ENCODE assay signal across 14 cellular contexts in genomic region chr7:21943436-21943835, GRCh38. TPM values are rescaled to one million over a fixed set of nuclear protein-coding genes. Genes with fewer than 3 reads are reported as not detected.
DNase-seq lines count a peak whose midpoint lies in the region; ATAC-seq and TF ChIP-seq lines count a peak whose summit lies in the region.
"Had no signal": no experiment of that assay in that cellular context is flagged by ENCODE, and none has a peak within 500 bp of the region (broad histone marks: within the 10 kb centered on the region; RNA-seq: fewer than 3 reads in every experiment).

No MANE protein-coding gene starts in this region.

- H2AFZ ChIP-seq in IMR-90 (replicated peaks; ENCODE audit: low read length, poor library complexity), result no peak overlapping the region
- H2AFZ ChIP-seq in neural cell (ENCODE audit: low read depth, low read length), result no peak overlapping the region

- no peaks in the 10 kb centered on the region for H3K9me3 Mint-ChIP-seq in T-helper 2 cell treated with Interferon-gamma antibody and Interleukin-4, amounts not matched to agents 5 μg/mL and 100 μg/mL, for 36 hours
- no peaks in the 10 kb centered on the region for H3K9me3 Mint-ChIP-seq in activated naive CD8-positive, alpha-beta T cell treated with anti-CD3 and anti-CD28 coated beads for 36 hours

- no peak overlapping the region for H3K18ac ChIP-seq in IMR-90 (ENCODE audit: low read depth, low read length)

- ATAC-seq in IMR-90 (ENCODE audit: low read depth) (no peak), T-helper 17 cell (no peak), HG03139 (IDR thresholded peaks at IDR 0.05; ENCODE audit: unreplicated experiment) (no peak)
- ATAC-seq: A549, gastrocnemius medialis had no signal

- no peak for TF ChIP-seq CTCF in IMR-90 (conservative IDR thresholded peaks at IDR 0.05; ENCODE audit: low read depth, low read length)
- TF ChIP-seq CTCF in neural cell (IDR thresholded peaks at IDR 0.05; ENCODE audit: poor library complexity, severe bottlenecking), result peak; percentile 21

- no peak for DNase-seq in T-helper 2 cell treated with Interferon-gamma antibody and Interleukin-4, amounts not matched to agents 5 μg/mL and 100 μg/mL, for 36 hours (ENCODE audit: low spot score)
- no peak for DNase-seq in T-helper 2 cell
- DNase-seq in IMR-90, result no peak
- no peak for DNase-seq in activated naive CD8-positive, alpha-beta T cell treated with anti-CD3 and anti-CD28 coated beads for 36 hours
- DNase-seq in T-helper 17 cell, result no peak
- no peak for DNase-seq in ACHN
- DNase-seq: activated CD4-positive, alpha-beta T cell treated with anti-CD3 and anti-CD28 coated beads for 1 hour; gastrocnemius medialis; lower lobe of right lung; stimulated activated CD4-positive, alpha-beta T cell treated with anti-CD3 and anti-CD28 coated beads, Interleukin-4, amount 100 ng/mL, for 24 hours had no signal

- no peak for TF ChIP-seq POLR2A in IMR-90 (IDR thresholded peaks at IDR 0.05; ENCODE audit: low read depth, low read length)

- no peak overlapping the region for H3K4me3 ChIP-seq in IMR-90 (ENCODE audit: insufficient read depth, low read depth, low read length)
- peak overlapping the region; percentile 49 for H3K4me3 ChIP-seq in neural cell (ENCODE audit: low read length)
- H3K4me3 ChIP-seq: A549, lower lobe of right lung had no signal

- in situ Hi-C loops in IMR-90 (cut with MboI; ENCODE audit: low sequenced_read_pairs), result no loop called here
- in situ Hi-C loops in ACHN (cut with HindIII; ENCODE audit: low pct_ligation_motif_present, low pct_unique_long_range_greater_than_20kb, low sequenced_read_pairs), result no loop called here

- H3K36me3 Mint-ChIP-seq in T-helper 2 cell treated with Interferon-gamma antibody and Interleukin-4, amounts not matched to agents 5 μg/mL and 100 μg/mL, for 36 hours (ENCODE audit: low read depth), result peaks cover 20% of the 10 kb centered on the region
- peaks cover 43% of the 10 kb centered on the region for H3K36me3 Mint-ChIP-seq in activated naive CD8-positive, alpha-beta T cell treated with anti-CD3 and anti-CD28 coated beads for 36 hours
- H3K36me3 Mint-ChIP-seq in T-helper 17 cell (ENCODE audit: low read depth), result no peaks in the 10 kb centered on the region

- peaks cover 5% of the 10 kb centered on the region for H3K4me1 ChIP-seq in IMR-90 (ENCODE audit: control insufficient read depth, insufficient read depth, low read length)

- H3K9ac ChIP-seq in IMR-90 (ENCODE audit: low read depth, low read length), result no peak overlapping the region
- H3K9ac ChIP-seq in neural cell (ENCODE audit: low read length), result peak overlapping the region; percentile 34

- H2AK9ac ChIP-seq in IMR-90 (replicated peaks; ENCODE audit: low read depth, low read length, poor library complexity), result peak overlapping the region; percentile 18

- peaks cover 69% of the 10 kb centered on the region for H3K4me1 Mint-ChIP-seq in T-helper 2 cell treated with Interferon-gamma antibody and Interleukin-4, amounts not matched to agents 5 μg/mL and 100 μg/mL, for 36 hours (ENCODE audit: low read depth)
- H3K4me1 Mint-ChIP-seq in activated naive CD8-positive, alpha-beta T cell treated with anti-CD3 and anti-CD28 coated beads for 36 hours, result peaks cover 78% of the 10 kb centered on the region
- H3K4me1 Mint-ChIP-seq in T-helper 17 cell, result peaks cover 15% of the 10 kb centered on the region

- H3F3A ChIP-seq in neural cell (ENCODE audit: insufficient read depth, low read length, poor library complexity, severe bottlenecking), result peaks cover 3% of the 10 kb centered on the region

- TF ChIP-seq RAD21 in IMR-90 (IDR thresholded peaks at IDR 0.05; ENCODE audit: low read length), result no peak
- TF ChIP-seq RAD21 in neural cell (conservative IDR thresholded peaks at IDR 0.05), result no peak

- H3K36me3 ChIP-seq in IMR-90 (ENCODE audit: control insufficient read depth, insufficient read depth, low read length), result 0 out of 2 replicates have a peak, but pooled peaks cover 2% of the 10 kb centered on the region
- H3K36me3 ChIP-seq in neural cell (ENCODE audit: insufficient read depth, low read length), result no peaks in the 10 kb centered on the region
- H3K36me3 ChIP-seq: gastrocnemius medialis, lower lobe of right lung, suprapubic skin had no signal

- BruUV-seq in IMR-90 (replicated peaks; lab: Mats Ljungman, UMichigan), result no TSS peak

- POLR2A ChIA-PET in IMR-90 (lab: Charles Lee; ENCODE audit: unreplicated experiment), result no interaction called here

- no peak overlapping the region for H4K8ac ChIP-seq in IMR-90 (ENCODE audit: low read depth in 2 of 2, low read length in 2 of 2)

- intact Hi-C loops in IMR-90 (cut with micrococcal nuclease), result no loop called here

- no peak overlapping the region for H3K56ac ChIP-seq in IMR-90 (ENCODE audit: extremely low read depth, insufficient read depth, low read length)

- CTCF ChIA-PET in IMR-90 (lab: Yijun Ruan, JAX), result interaction anchor here (0.7 kb wide), 1 partner anchor 10 kb away, joined by 4 read pairs; no protein-coding TSS in a partner anchor

- H2BK120ac ChIP-seq in IMR-90 (ENCODE audit: low read depth, low read length), result no peak overlapping the region

- peaks cover 17 to 22% of the 10 kb centered on the region in 2 experiments for H3K79me1 ChIP-seq in IMR-90 (ENCODE audit: low read depth in 1 of 2, low read length in 2 of 2)

- peaks cover 4% of the 10 kb centered on the region for H3K27me3 Mint-ChIP-seq in T-helper 2 cell treated with Interferon-gamma antibody and Interleukin-4, amounts not matched to agents 5 μg/mL and 100 μg/mL, for 36 hours (ENCODE audit: low read depth)
- peaks cover 3% of the 10 kb centered on the region for H3K27me3 Mint-ChIP-seq in activated naive CD8-positive, alpha-beta T cell treated with anti-CD3 and anti-CD28 coated beads for 36 hours
- peaks cover 19% of the 10 kb centered on the region for H3K27me3 Mint-ChIP-seq in T-helper 17 cell

- H3K9me2 ChIP-seq in neural cell (ENCODE audit: insufficient read depth, low read length), result no peaks in the 10 kb centered on the region

- dilution Hi-C loops in IMR-90 (cut with HindIII; ENCODE audit: low sequenced_read_pairs, unreplicated experiment), result no loop called here

- no peaks in the 10 kb centered on the region for H3K9me3 ChIP-seq in IMR-90 (ENCODE audit: control insufficient read depth, insufficient read depth, low read length)
- H3K9me3 ChIP-seq in neural cell (ENCODE audit: low read length), result no peaks in the 10 kb centered on the region
- H3K9me3 ChIP-seq in T-helper 17 cell (ENCODE audit: control insufficient read depth, low read length, poor library complexity, severe bottlenecking), result no peaks in the 10 kb centered on the region
- H3K9me3 ChIP-seq: A549, gastrocnemius medialis, lower lobe of right lung, suprapubic skin had no signal

- no peaks in the 10 kb centered on the region for H3K27me3 ChIP-seq in IMR-90 (ENCODE audit: control insufficient read depth, insufficient read depth, low read length)
- H3K27me3 ChIP-seq in neural cell (ENCODE audit: insufficient read depth, low read depth, low read length), result peaks cover 16% of the 10 kb centered on the region
- H3K27me3 ChIP-seq: gastrocnemius medialis, suprapubic skin had no signal

- H3K4me3 Mint-ChIP-seq in T-helper 2 cell treated with Interferon-gamma antibody and Interleukin-4, amounts not matched to agents 5 μg/mL and 100 μg/mL, for 36 hours, result peak overlapping the region; percentile 58
- H3K4me3 Mint-ChIP-seq in activated naive CD8-positive, alpha-beta T cell treated with anti-CD3 and anti-CD28 coated beads for 36 hours, result peak overlapping the region; percentile 93
- no peak overlapping the region for H3K4me3 Mint-ChIP-seq in T-helper 17 cell

- H4K20me1 ChIP-seq in IMR-90 (ENCODE audit: insufficient read depth, low read length) (no peaks in the 10 kb centered on the region; the same call in 1 of the 2 replicates), neural cell (ENCODE audit: insufficient read depth) (no peaks in the 10 kb centered on the region)

- H3K14ac ChIP-seq in IMR-90 (replicated peaks; ENCODE audit: low read depth, low read length), result no peak overlapping the region

- no peaks in the 10 kb centered on the region; the same call in 1 of the 2 replicates for H3K9me1 ChIP-seq in IMR-90 (ENCODE audit: insufficient read depth, low read length)

- H4K91ac ChIP-seq in IMR-90 (ENCODE audit: insufficient read depth, low read depth, low read length), result no peak overlapping the region

- no peak overlapping the region for H2AK5ac ChIP-seq in IMR-90 (ENCODE audit: low read depth, low read length)

- H3K27ac Mint-ChIP-seq in T-helper 2 cell treated with Interferon-gamma antibody and Interleukin-4, amounts not matched to agents 5 μg/mL and 100 μg/mL, for 36 hours, result no peak overlapping the region
- H3K27ac Mint-ChIP-seq in activated naive CD8-positive, alpha-beta T cell treated with anti-CD3 and anti-CD28 coated beads for 36 hours, result no peak overlapping the region
- H3K27ac Mint-ChIP-seq in T-helper 17 cell, result no peak overlapping the region

- H2BK20ac ChIP-seq in IMR-90 (ENCODE audit: low read depth, low read length), result no peak overlapping the region

- WGBS in IMR-90 (ENCODE audit: extremely low coverage in 2 of 2, insufficient read length in 1 of 2), 2 experiments, result no CpG with 5 or more reads among the region's 5 CpGs

- no peak overlapping the region for H2BK15ac ChIP-seq in IMR-90 (ENCODE audit: low read depth, low read length)

- H3K23ac ChIP-seq in IMR-90 (ENCODE audit: low read depth, low read length), result no peak overlapping the region

- H3K79me2 ChIP-seq in neural cell (replicated peaks; ENCODE audit: insufficient read depth, low read length), result peaks cover 7% of the 10 kb centered on the region

- H4K5ac ChIP-seq in IMR-90 (ENCODE audit: low read depth, low read length), result no peak overlapping the region

- H2BK5ac ChIP-seq in IMR-90 (ENCODE audit: low read depth, low read length, poor library complexity, severe bottlenecking), result no peak overlapping the region

- H3K4me2 ChIP-seq in IMR-90 (ENCODE audit: low read depth, low read length) (no peak overlapping the region), neural cell (ENCODE audit: low read length) (peak overlapping the region; percentile 31)

- no peak overlapping the region for H3K4ac ChIP-seq in IMR-90 (ENCODE audit: low read depth, low read length)

- TF ChIP-seq EP300 in neural cell (conservative IDR thresholded peaks at IDR 0.05; ENCODE audit: poor library complexity, severe bottlenecking), result no peak

- H3K27ac ChIP-seq in IMR-90 (ENCODE audit: insufficient read depth, low read length) (no peak overlapping the region), neural cell (ENCODE audit: low read length) (peak overlapping the region; percentile 73)
- H3K27ac ChIP-seq: A549, gastrocnemius medialis, lower lobe of right lung, suprapubic skin had no signal

TF ChIP-seq in IMR-90, 13 proteins besides CTCF, POLR2A, EP300 and RAD21 (continues in another document):
- no peak for TF ChIP-seq RCOR1 (IDR thresholded peaks at IDR 0.05; ENCODE audit: insufficient replicate concordance, low read length)

TF ChIP-seq in neural cell, 6 proteins besides CTCF, POLR2A, EP300 and RAD21 (continues in another document):
- no peak for TF ChIP-seq POLR2AphosphoS5 (IDR thresholded peaks at IDR 0.05)

RNA-seq across cellular contexts. Expression of gene CDCA7L, which starts 2.3 kb away (rescaled TPM):
- 35.0 and 40.8 TPM in 2 replicates for total RNA-seq in IMR-90 (2012; rRNA removed)
- polyA plus RNA-seq in IMR-90 (2012; rRNA removed), result 18.2 and 20.4 TPM in 2 replicates
- 7.8 and 15.1 TPM in 2 replicates for polyA plus RNA-seq in IMR-90 (2012; cell fraction: cytosol; rRNA removed)
- 5.7 and 21.6 TPM in 2 replicates for polyA plus RNA-seq in IMR-90 (2012; cell fraction: nucleus; rRNA removed; ENCODE audit: low replicate concordance)
- 100 to 1,000 TPM; 123 to 128 TPM for total RNA-seq in activated naive CD8-positive, alpha-beta T cell treated with anti-CD3 and anti-CD28 coated beads for 36 hours
- polyA plus RNA-seq in neural cell, result 3.4 and 3.9 TPM in 2 replicates
- 3.9 and 7.3 TPM in 2 replicates for polyA minus RNA-seq in neural cell
- total RNA-seq in T-helper 17 cell, result 1 to 10 TPM; 5.9 to 6.0 TPM
